1 cellular context compared by ENCODE assay signal in the genomic region with DNA sequence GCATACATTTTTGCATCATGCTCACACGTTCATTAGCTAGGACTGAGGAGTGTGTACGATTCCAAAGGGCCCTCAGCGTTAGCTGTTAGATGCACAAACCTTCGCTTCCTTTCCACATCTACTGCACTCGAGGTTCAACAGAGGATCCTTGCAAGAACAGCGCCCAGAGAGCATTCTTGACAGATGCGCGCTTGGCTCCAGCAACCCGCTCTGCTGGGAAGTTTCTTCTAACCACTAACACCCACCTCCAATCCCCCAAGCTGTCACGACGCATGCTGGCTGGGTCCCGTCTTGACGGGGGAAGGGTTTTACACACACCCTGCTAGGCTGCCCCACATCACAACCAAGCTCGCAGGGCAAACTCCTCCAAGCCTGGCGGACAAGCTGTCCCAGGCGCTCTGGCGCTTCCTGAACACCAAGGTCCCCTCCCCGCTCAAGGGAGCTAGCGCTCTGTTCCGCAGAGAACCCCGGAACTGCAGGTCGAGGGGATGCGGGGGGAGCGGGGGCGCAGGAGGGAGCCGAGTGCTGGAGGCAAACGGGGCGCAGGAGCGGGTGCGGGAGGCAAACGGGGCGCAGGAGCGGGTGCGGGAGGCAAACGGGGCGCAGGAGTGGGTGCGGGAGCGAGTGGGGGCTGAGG.
TF ChIP-seq lines count a peak whose summit lies in the region.

No MANE protein-coding gene starts in this region.

TF ChIP-seq in H1, 55 proteins besides CTCF, POLR2A, EP300 and RAD21 (continued from another document):
- TF ChIP-seq, protein P1, sequence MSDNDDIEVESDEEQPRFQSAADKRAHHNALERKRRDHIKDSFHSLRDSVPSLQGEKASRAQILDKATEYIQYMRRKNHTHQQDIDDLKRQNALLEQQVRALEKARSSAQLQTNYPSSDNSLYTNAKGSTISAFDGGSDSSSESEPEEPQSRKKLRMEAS (IDR thresholded peaks at IDR 0.05), result 0 out of 2 replicates have a peak, but pooled peaks have one; percentile 26
- TF ChIP-seq CBX8 (IDR thresholded peaks at IDR 0.05; ENCODE audit: borderline replicate concordance, low read depth, low read length) (no peak), KDM4A (IDR thresholded peaks at IDR 0.05; ENCODE audit: low read depth, low read length, severe bottlenecking) (no peak), POLR2AphosphoS5 (IDR thresholded peaks at IDR 0.05; ENCODE audit: low read depth, low read length) (no peak), TBP (IDR thresholded peaks at IDR 0.05; ENCODE audit: low read depth, low read length) (no peak), BACH1 (IDR thresholded peaks at IDR 0.05; ENCODE audit: low read length) (no peak), EZH2 (IDR thresholded peaks at IDR 0.05; ENCODE audit: low read depth, low read length, severe bottlenecking) (peak; percentile 68), HDAC6 (IDR thresholded peaks at IDR 0.05; ENCODE audit: low read depth, low read length) (no peak), MAFK (IDR thresholded peaks at IDR 0.05; ENCODE audit: low read depth, low read length) (no peak), JUN (IDR thresholded peaks at IDR 0.05; ENCODE audit: low read depth, low read length) (no peak), TCF12 (IDR thresholded peaks at IDR 0.05; ENCODE audit: low read depth, low read length) (no peak), SUZ12 (IDR thresholded peaks at IDR 0.05; ENCODE audit: low read length) (peak; percentile 77), RNF2 (IDR thresholded peaks at IDR 0.05; ENCODE audit: borderline replicate concordance, low read depth, low read length, missing control alignments, poor library complexity, severe bottlenecking) (peak; percentile 58), SAP30 (IDR thresholded peaks at IDR 0.05; ENCODE audit: insufficient read depth, insufficient replicate concordance, low read length) (no peak), GABPA (IDR thresholded peaks at IDR 0.05; ENCODE audit: borderline replicate concordance, insufficient read depth, low read length) (no peak), CHD1 (IDR thresholded peaks at IDR 0.05; ENCODE audit: low read depth, low read length) (no peak), CEBPB (IDR thresholded peaks at IDR 0.05; ENCODE audit: low read depth, low read length) (no peak)
- TF ChIP-seq, protein P2, sequence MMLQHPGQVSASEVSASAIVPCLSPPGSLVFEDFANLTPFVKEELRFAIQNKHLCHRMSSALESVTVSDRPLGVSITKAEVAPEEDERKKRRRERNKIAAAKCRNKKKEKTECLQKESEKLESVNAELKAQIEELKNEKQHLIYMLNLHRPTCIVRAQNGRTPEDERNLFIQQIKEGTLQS (IDR thresholded peaks at IDR 0.05; ENCODE audit: insufficient read depth, low read depth, low read length), result no peak
